Comparison of ENCODE assay signal across 23 cellular contexts in the genomic region with DNA sequence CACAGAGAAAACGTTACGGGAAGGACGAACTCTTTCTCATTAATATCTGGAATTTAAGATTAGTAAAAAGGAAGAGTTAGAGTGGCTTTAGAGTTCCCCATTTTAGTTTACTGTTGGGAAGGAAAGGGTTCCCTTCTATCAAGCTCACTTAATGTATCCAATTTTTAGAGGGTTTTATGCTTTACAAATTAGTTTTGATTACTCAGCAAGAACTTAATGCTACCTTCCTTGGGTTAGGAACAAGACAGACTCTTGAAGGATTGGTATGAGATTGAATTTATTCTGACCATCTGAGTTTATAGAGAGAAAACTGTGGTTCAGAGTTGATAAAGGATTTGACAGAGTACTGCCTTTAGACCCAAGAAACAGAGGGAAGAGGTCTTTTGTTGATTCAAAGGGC. TPM values are rescaled to one million over a fixed set of nuclear protein-coding genes. Genes with fewer than 3 reads are reported as not detected.
DNase-seq lines count a peak whose midpoint lies in the region; ATAC-seq, FAIRE-seq and TF ChIP-seq lines count a peak whose summit lies in the region.
"Had no signal": no experiment of that assay in that cellular context is flagged by ENCODE, and none has a peak within 500 bp of the region (broad histone marks: within the 10 kb centered on the region; RNA-seq: fewer than 3 reads in every experiment).

No MANE protein-coding gene starts in this region.

- no peak overlapping the region for H3K27ac ChIP-seq in HepG2 (ENCODE audit: extremely low read length, insufficient read depth, low read length)
- H3K27ac ChIP-seq in right lobe of liver = no peak overlapping the region
- H3K27ac ChIP-seq in PC-9 = no peak overlapping the region
- H3K27ac ChIP-seq in osteoblast (ENCODE audit: low read depth, low read length) = no peak overlapping the region
- no peak overlapping the region for H3K27ac ChIP-seq in left ventricle myocardium inferior (replicated peaks)
- H3K27ac ChIP-seq: 22Rv1; BLaER1 treated with 17β-estradiol and CSF1 and Interleukin-3, amounts not matched to agents 10 nM and 100 nM had no signal

- H4K20me1 ChIP-seq in HepG2 (ENCODE audit: insufficient read depth, low read length) (no peaks in the 10 kb centered on the region), PC-9 (ENCODE audit: insufficient read depth) (no peaks in the 10 kb centered on the region), osteoblast (ENCODE audit: insufficient read depth, low read length) (no peaks in the 10 kb centered on the region)
- H4K20me1 ChIP-seq: BLaER1 treated with 17β-estradiol and CSF1 and Interleukin-3, amounts not matched to agents 10 nM and 100 nM had no signal

- H3K4me2 ChIP-seq in HepG2 (ENCODE audit: low read depth, low read length) = no peak overlapping the region
- no peak overlapping the region for H3K4me2 ChIP-seq in PC-9
- H3K4me2 ChIP-seq in osteoblast (ENCODE audit: insufficient read depth, low read length) = no peak overlapping the region
- H3K4me2 ChIP-seq: BLaER1 treated with 17β-estradiol and CSF1 and Interleukin-3, amounts not matched to agents 10 nM and 100 nM had no signal

- no peaks in the 10 kb centered on the region for H3K4me1 ChIP-seq in HepG2 (ENCODE audit: insufficient read depth, low read length)
- no peaks in the 10 kb centered on the region for H3K4me1 ChIP-seq in right lobe of liver
- peaks cover 22% of the 10 kb centered on the region for H3K4me1 ChIP-seq in PC-9 (replicated peaks; ENCODE audit: insufficient read depth)
- peaks cover 28% of the 10 kb centered on the region for H3K4me1 ChIP-seq in osteoblast (ENCODE audit: insufficient read depth, low read length)
- H3K4me1 ChIP-seq in left ventricle myocardium inferior = no peaks in the 10 kb centered on the region
- H3K4me1 ChIP-seq: BLaER1 treated with 17β-estradiol and CSF1 and Interleukin-3, amounts not matched to agents 10 nM and 100 nM; HAP-1 had no signal

- intact Hi-C loops in HepG2 (cut with micrococcal nuclease; ENCODE audit: unreplicated experiment) (no loop called here), right lobe of liver (cut with DNase I) (no loop called here), PC-9 (cut with micrococcal nuclease; ENCODE audit: unreplicated experiment) (loop anchor here (5.0 kb wide), 1 partner anchor 132 kb away; no protein-coding TSS in a partner anchor), left ventricle myocardium inferior (cut with micrococcal nuclease) (no loop called here)

- H3K9me2 ChIP-seq in PC-9 (ENCODE audit: insufficient read depth) = no peaks in the 10 kb centered on the region; the same call in 1 of the 2 replicates

- CTCF ChIA-PET in HepG2 (lab: Yijun Ruan, JAX; ENCODE audit: low intra/inter-chr PET ratio, low total read pairs) (no interaction called here), PC-9 (lab: Charles Lee) (no interaction called here)

- no peak overlapping the region for H3K9ac ChIP-seq in HepG2 (ENCODE audit: insufficient read depth, low read depth, low read length)
- H3K9ac ChIP-seq: BLaER1 treated with 17β-estradiol and CSF1 and Interleukin-3, amounts not matched to agents 10 nM and 100 nM had no signal

- TF ChIP-seq CTCF in HepG2 (CRISPR knock-in tag; IDR thresholded peaks at IDR 0.05) (no peak), right lobe of liver (IDR thresholded peaks at IDR 0.05) (no peak), PC-9 (conservative IDR thresholded peaks at IDR 0.05) (no peak), osteoblast (IDR thresholded peaks at IDR 0.05; ENCODE audit: extremely low read depth, low read depth, low read length) (no peak), left ventricle myocardium inferior (IDR thresholded peaks at IDR 0.05; ENCODE audit: borderline replicate concordance) (no peak)

- H3K79me2 ChIP-seq in HepG2 (ENCODE audit: insufficient read depth, low read length) = no peaks in the 10 kb centered on the region
- no peaks in the 10 kb centered on the region for H3K79me2 ChIP-seq in PC-9 (ENCODE audit: low read depth)
- no peaks in the 10 kb centered on the region for H3K79me2 ChIP-seq in osteoblast (ENCODE audit: insufficient read depth, low read length)

- TF ChIP-seq EP300 in HepG2 (IDR thresholded peaks at IDR 0.05; ENCODE audit: low read depth in 2 of 2, low read length in 2 of 2) (no peak), HepG2 (CRISPR knock-in tag; IDR thresholded peaks at IDR 0.05; ENCODE audit: borderline replicate concordance) (no peak)

- no peak for DNase-seq in HepG2 (ENCODE audit: low spot score)
- no peak for DNase-seq in right lobe of liver
- no peak for DNase-seq in PC-9
- DNase-seq in osteoblast (ENCODE audit: insufficient read length, low spot score, missing footprints) = no peak
- no peak for DNase-seq in activated CD4-positive, alpha-beta T cell treated with anti-CD3 and anti-CD28 coated beads, Interleukin-2, amount 50 U/mL, for 1 hour
- DNase-seq in left ventricle myocardium inferior = no peak
- DNase-seq: ACHN; AML-193; BE2C; CD4-positive, alpha-beta T cell; CD8-positive, alpha-beta memory T cell; DMS53; DMS79 treated with DMSO at 0.1 percent for 48 hours; GF-D8; GOT3; HFFc6 had no signal

- in situ Hi-C loops in HepG2 (cut with HindIII; ENCODE audit: extremely low pct_ligation_motif_present, low pct_unique_long_range_greater_than_20kb) = no loop called here

- no peaks in the 10 kb centered on the region for H3K36me3 ChIP-seq in HepG2 (replicated peaks in 1 of 2; ENCODE audit: control insufficient read depth in 1 of 2, insufficient read depth in 2 of 2, low read length in 2 of 2)
- no peaks in the 10 kb centered on the region for H3K36me3 ChIP-seq in right lobe of liver
- no peaks in the 10 kb centered on the region for H3K36me3 ChIP-seq in PC-9 (ENCODE audit: low read depth)
- H3K36me3 ChIP-seq in osteoblast (ENCODE audit: insufficient read depth, low read length) = no peaks in the 10 kb centered on the region
- H3K36me3 ChIP-seq in left ventricle myocardium inferior = no peaks in the 10 kb centered on the region
- H3K36me3 ChIP-seq: BE2C; BLaER1 treated with 17β-estradiol and CSF1 and Interleukin-3, amounts not matched to agents 10 nM and 100 nM; HAP-1 had no signal

- POLR2A ChIA-PET in HepG2 (lab: Yijun Ruan, JAX) = no interaction called here
- POLR2A ChIA-PET in PC-9 (lab: Charles Lee; ENCODE audit: unreplicated experiment) = no interaction called here

- H3K9me3 ChIP-seq in HepG2 (ENCODE audit: low read length) (no peaks in the 10 kb centered on the region), right lobe of liver (no peaks in the 10 kb centered on the region), PC-9 (ENCODE audit: insufficient read depth, low read depth) (no peaks in the 10 kb centered on the region), osteoblast (ENCODE audit: low read depth, low read length) (no peaks in the 10 kb centered on the region), left ventricle myocardium inferior (replicated peaks) (no peaks in the 10 kb centered on the region)
- H3K9me3 ChIP-seq: BE2C; BLaER1 treated with 17β-estradiol and CSF1 and Interleukin-3, amounts not matched to agents 10 nM and 100 nM; HAP-1 had no signal

- H2AFZ ChIP-seq in HepG2 (ENCODE audit: low read length) = no peak overlapping the region
- H2AFZ ChIP-seq in PC-9 = peak overlapping the region; percentile 41; the same call in 1 of the 2 replicates
- H2AFZ ChIP-seq in osteoblast (ENCODE audit: low read length) = peak overlapping the region; percentile 7

- TF ChIP-seq POLR2A in HepG2 (IDR thresholded peaks at IDR 0.05; ENCODE audit: insufficient read depth in 1 of 2, low read depth in 2 of 2, low read length in 2 of 2) = no peak
- no peak for TF ChIP-seq POLR2A in right lobe of liver (IDR thresholded peaks at IDR 0.05)

- FAIRE-seq in HepG2 (lab: Jason Lieb, UNC) = no peak
- FAIRE-seq: A204.1, GM12891, GM18507 had no signal

- ATAC-seq in HepG2 (no peak), right lobe of liver (no peak)

- BruUV-seq in HepG2 (replicated peaks; lab: Mats Ljungman, UMichigan) = no TSS peak
- BruUV-seq in PC-9 (replicated peaks; lab: Mats Ljungman, UMichigan) = no TSS peak

- H3K27me3 ChIP-seq in HepG2 (ENCODE audit: control insufficient read depth in 1 of 2, insufficient read depth in 2 of 2, low read length in 2 of 2) (no peaks in the 10 kb centered on the region), right lobe of liver (no peaks in the 10 kb centered on the region), PC-9 (ENCODE audit: insufficient read depth, low read depth) (no peaks in the 10 kb centered on the region), osteoblast (ENCODE audit: insufficient read depth, low read length) (no peaks in the 10 kb centered on the region), left ventricle myocardium inferior (ENCODE audit: low read depth) (peaks cover 7% of the 10 kb centered on the region)
- H3K27me3 ChIP-seq: BE2C; BLaER1 treated with 17β-estradiol and CSF1 and Interleukin-3, amounts not matched to agents 10 nM and 100 nM had no signal

- peaks cover 25% of the 10 kb centered on the region for H3F3A ChIP-seq in PC-9 (ENCODE audit: insufficient read depth, low read depth)

- WGBS in HepG2 (ENCODE audit: low lambda C conversion rate) = 0% methylated on average over 3 of the region's 3 CpGs
- 80% methylated on average over 3 of the region's 3 CpGs for WGBS in right lobe of liver (ENCODE audit: insufficient coverage, low coverage, low lambda C conversion rate, missing lambda C conversion rate)

- no peak for TF ChIP-seq RAD21 in HepG2 (CRISPR knock-in tag; IDR thresholded peaks at IDR 0.05)

- H3K4me3 ChIP-seq in HepG2 (replicated peaks in 1 of 3; ENCODE audit: insufficient read depth in 1 of 3, low read depth in 2 of 3, low read length in 3 of 3) (no peak overlapping the region), right lobe of liver (no peak overlapping the region), PC-9 (no peak overlapping the region), osteoblast (ENCODE audit: insufficient read depth, low read length) (no peak overlapping the region), left ventricle myocardium inferior (no peak overlapping the region)
- H3K4me3 ChIP-seq: BLaER1 treated with 17β-estradiol and CSF1 and Interleukin-3, amounts not matched to agents 10 nM and 100 nM; HAP-1 had no signal

RNA-seq across cellular contexts. Expression of a gene that starts 29.5 kb away (rescaled TPM):
- not detected in 2 replicates for total RNA-seq in HepG2 (2016; rRNA removed; fragmentation: Illumina TruSeq; extraction: Trizol)
- not detected in 2 replicates for total RNA-seq in HepG2 (2016; cell fraction: cytosol; rRNA removed; fragmentation: Illumina TruSeq; extraction: Trizol; ENCODE audit: low read depth)
- not detected in 2 replicates for total RNA-seq in HepG2 (2016; cell fraction: insoluble cytoplasmic fraction; rRNA removed; fragmentation: Illumina TruSeq; extraction: Trizol)
- total RNA-seq in HepG2 (2016; cell fraction: membrane; rRNA removed; fragmentation: Illumina TruSeq; extraction: Trizol) = not detected in 2 replicates
- not detected in 2 replicates for total RNA-seq in HepG2 (2016; cell fraction: nucleus; rRNA removed; fragmentation: Illumina TruSeq; extraction: Trizol)
- not detected in 2 replicates for polyA plus RNA-seq in HepG2 (2011; rRNA removed)
- not detected in 2 replicates for polyA plus RNA-seq in HepG2 (2011; cell fraction: cytosol; rRNA removed)
- polyA plus RNA-seq in HepG2 (2011; cell fraction: nucleus; rRNA removed) = not detected in 2 replicates
- not detected in 2 replicates for polyA plus RNA-seq in HepG2 (2012)
- not detected in 2 replicates for polyA plus RNA-seq in HepG2 (2016; cell fraction: cytosol; fragmentation: Illumina TruSeq; extraction: Trizol; ENCODE audit: low read depth)
- not detected in 2 replicates for polyA plus RNA-seq in HepG2 (2016; cell fraction: insoluble cytoplasmic fraction; fragmentation: Illumina TruSeq; extraction: Trizol; ENCODE audit: low read depth)
- polyA plus RNA-seq in HepG2 (2016; cell fraction: membrane; fragmentation: Illumina TruSeq; extraction: Trizol; ENCODE audit: low read depth) = not detected in 2 replicates
- polyA plus RNA-seq in HepG2 (2016; cell fraction: nucleus; fragmentation: Illumina TruSeq; extraction: Trizol; ENCODE audit: insufficient read depth, low read depth) = not detected in 2 replicates
- not detected in 2 replicates for polyA minus RNA-seq in HepG2 (2011; rRNA and poly(A)+ RNA removed; ENCODE audit: low replicate concordance)
- not detected in 2 replicates for polyA minus RNA-seq in HepG2 (2011; cell fraction: cytosol; rRNA and poly(A)+ RNA removed)
- not detected in 2 replicates for polyA minus RNA-seq in HepG2 (2011; cell fraction: nucleus; rRNA and poly(A)+ RNA removed)
- total RNA-seq in right lobe of liver = 1 to 10 TPM in 4 of 6 experiments, under 1 TPM in 2; 0.67 to 5.1 (median 2.4) TPM
- not detected in 2 replicates for total RNA-seq in PC-9 (2021)
- 130 and 142 TPM in 2 replicates for total RNA-seq in osteoblast
- total RNA-seq in left ventricle myocardium inferior = 3.2 TPM
- total RNA-seq: CD4-positive, alpha-beta T cell; CD8-positive, alpha-beta memory T cell had no signal
- polyA plus RNA-seq: CD14-positive monocyte; CD8-positive, alpha-beta memory T cell had no signal

Comparison
In these comparisons a context has a peak if more than half of its experiments do, and no peak if none do; other contexts are left out.
1. RNA of a gene that starts 29.5 kb away (total RNA-seq): 130 to 142 TPM in osteoblast; 3.2 TPM in left ventricle myocardium inferior (single experiment), 0.67 to 5.1 TPM in right lobe of liver, not detected in PC-9 and not detected in HepG2; every median in the first group is over 10 times any median in the second.